17 cellular contexts compared by ENCODE assay signal in genomic region chr12:2289525-2289924, GRCh38.
DNase-seq lines count a peak whose midpoint lies in the region; ATAC-seq and TF ChIP-seq lines count a peak whose summit lies in the region.
"Had no signal": no experiment of that assay in that cellular context is flagged by ENCODE, and none has a peak within 500 bp of the region (broad histone marks: within the 10 kb centered on the region; RNA-seq: fewer than 3 reads in every experiment).

No MANE protein-coding gene starts in this region.

- H3K4me3 Mint-ChIP-seq in CD14-positive monocyte, result peak overlapping the region in 1 of 2 donors; percentile 26

- DNase-seq in CD14-positive monocyte (ENCODE audit: low spot score) (no peak), DMS79 (lab: John Stamatoyannopoulos, UW) (peak; percentile 50), NCI-H2171 treated with DMSO at 0.1 percent for 48 hours (lab: John Stamatoyannopoulos, UW) (peak; percentile 78), left ventricle myocardium superior (no peak), hippocampal formation (lab: John Stamatoyannopoulos, UW) (no peak)
- DNase-seq: BE2C, DMS153, GM23248, NCI-H1105 treated with DMSO at 0.1 percent for 48 hours, NCI-H187 treated with DMSO at 0.1 percent for 48 hours, NCI-H226, NCI-H774, SHP77 treated with DMSO at 0.1 percent for 48 hours, T-helper 2 cell had no signal

- ATAC-seq in left ventricle myocardium superior, result peak; percentile 26
- ATAC-seq in GM19455 (IDR thresholded peaks at IDR 0.05; ENCODE audit: unreplicated experiment), result no peak
- ATAC-seq in GM21390 (IDR thresholded peaks at IDR 0.05; ENCODE audit: unreplicated experiment), result no peak
- ATAC-seq: Panc1 had no signal

- no peaks in the 10 kb centered on the region for H3K36me3 Mint-ChIP-seq in CD14-positive monocyte

- H3K9me3 Mint-ChIP-seq in CD14-positive monocyte, result peaks cover 0 to 4% (median 0%) of the 10 kb centered on the region in 7 donors

- H3K4me1 Mint-ChIP-seq in CD14-positive monocyte, result peaks cover 79% of the 10 kb centered on the region

- peaks cover 0 to 1% (median 0%) of the 10 kb centered on the region in 3 donors for H3K27me3 Mint-ChIP-seq in CD14-positive monocyte (ENCODE audit: low read depth in 3 of 3)

- intact Hi-C loops in CD14-positive monocyte (cut with micrococcal nuclease) (loop anchor here (5.0 kb wide), 2 partner anchors 33 to 68 kb away; no protein-coding TSS in a partner anchor), left ventricle myocardium superior (cut with micrococcal nuclease) (loop anchor here (10.0 kb wide), 1 partner anchor 235 kb away; the partner anchor contains the start of gene CACNA1C)

- no peak for TF ChIP-seq CTCF in CD14-positive monocyte (IDR thresholded peaks at IDR 0.05)

- H3K27ac Mint-ChIP-seq in CD14-positive monocyte, result peak overlapping the region in 6 of 7 donors; percentile 59 to 77 (median 66)

Comparison
In these comparisons a context has a peak if more than half of its experiments do, and no peak if none do; other contexts are left out.
1. DNase-seq: peak in DMS79 (single experiment) and NCI-H2171 treated with DMSO at 0.1 percent for 48 hours (single experiment); none in CD14-positive monocyte (single experiment), left ventricle myocardium superior (single experiment) and hippocampal formation (0 of 2).